In genomic region chr22:29912605-29913398, GRCh38 we compare ENCODE assay signal across 10 cellular contexts. TPM values are rescaled to one million over a fixed set of nuclear protein-coding genes. Genes with fewer than 3 reads are reported as not detected.
DNase-seq lines count a peak whose midpoint lies in the region; ATAC-seq and TF ChIP-seq lines count a peak whose summit lies in the region.
"Had no signal": no experiment of that assay in that cellular context is flagged by ENCODE, and none has a peak within 500 bp of the region (broad histone marks: within the 10 kb centered on the region; RNA-seq: fewer than 3 reads in every experiment).

No MANE protein-coding gene starts in this region.

- CTCF ChIA-PET in HEK293 (lab: Yijun Ruan, JAX), result interaction anchor here (0.6 to 1.1 kb wide), 4 partner anchors 10 to 176 kb away, joined by 3 to 5 read pairs (median 4); no protein-coding TSS in a partner anchor

- POLR2A ChIA-PET in HEK293 (lab: Yijun Ruan, JAX), result interaction anchor here (0.8 kb wide), 1 partner anchor 146 kb away, joined by 3 read pairs; the partner anchor contains the start of genes UQCR10 and ZMAT5

- ATAC-seq in upper lobe of right lung, result peak; percentile 63
- ATAC-seq: GM12878 had no signal

- peak overlapping the region; percentile 27; the same call in 1 of the 2 replicates for H3K27ac ChIP-seq in HEK293 (ENCODE audit: extremely low read depth, low read depth, low read length)
- no peak overlapping the region for H3K27ac ChIP-seq in upper lobe of right lung

- peaks cover 52% of the 10 kb centered on the region for H3K4me1 ChIP-seq in HEK293 (ENCODE audit: control insufficient read depth, insufficient read depth, low read length)
- H3K4me1 ChIP-seq in upper lobe of right lung, result peaks cover 76% of the 10 kb centered on the region

- intact Hi-C loops in upper lobe of right lung (cut with DNase I), result no loop called here

- H3K9me3 ChIP-seq in HEK293 (ENCODE audit: control insufficient read depth, insufficient read depth, low read depth, low read length), result no peaks in the 10 kb centered on the region
- H3K9me3 ChIP-seq in upper lobe of right lung, result no peaks in the 10 kb centered on the region

- H3K4me3 ChIP-seq in HEK293 (ENCODE audit: low read depth, low read length) (no peak overlapping the region), cardiac fibroblast (replicated peaks in 1 of 2; ENCODE audit: low read depth in 2 of 2, low read length in 2 of 2) (no peak overlapping the region), upper lobe of right lung (no peak overlapping the region)
- H3K4me3 ChIP-seq: GM12878 had no signal

- TF ChIP-seq CTCF in HEK293 (tag by site-specific recombination; IDR thresholded peaks at IDR 0.05) (no peak), cardiac fibroblast (IDR thresholded peaks at IDR 0.05; ENCODE audit: low read depth, low read length) (no peak), upper lobe of right lung (IDR thresholded peaks at IDR 0.05) (no peak)

- DNase-seq in cardiac fibroblast (ENCODE audit: low read depth in 2 of 2) (peak; percentile 81 to 89), iris pigment epithelial cell (ENCODE audit: low read depth) (peak; percentile 91), upper lobe of right lung (no peak), NCI-H1092 (lab: John Stamatoyannopoulos, UW) (no peak), NCI-H1694 treated with DMSO at 0.1 percent for 48 hours (lab: John Stamatoyannopoulos, UW) (no peak), amygdala (lab: John Stamatoyannopoulos, UW) (no peak)
- DNase-seq: H7, NCI-H82 had no signal

- H3K27me3 ChIP-seq in upper lobe of right lung, result no peaks in the 10 kb centered on the region

- H3K36me3 ChIP-seq in HEK293 (ENCODE audit: control insufficient read depth in 2 of 2, insufficient read depth in 1 of 2, low read length in 2 of 2), result no peaks in the 10 kb centered on the region
- H3K36me3 ChIP-seq in upper lobe of right lung, result no peaks in the 10 kb centered on the region

TF ChIP-seq in HEK293, 187 proteins besides CTCF, POLR2A, EP300 and RAD21 (continues in another document):
- TF ChIP-seq ZNF561 (tag by site-specific recombination; IDR thresholded peaks at IDR 0.05; ENCODE audit: borderline replicate concordance), result no peak
- TF ChIP-seq ZNF555 (tag by site-specific recombination; conservative IDR thresholded peaks at IDR 0.05), result no peak
- no peak for TF ChIP-seq ZSCAN23 (tag by site-specific recombination; IDR thresholded peaks at IDR 0.05)
- TF ChIP-seq ZNF692 (tag by site-specific recombination; IDR thresholded peaks at IDR 0.05), result no peak
- no peak for TF ChIP-seq ZNF585B (tag by site-specific recombination; IDR thresholded peaks at IDR 0.05)
- TF ChIP-seq ZNF341 (tag by site-specific recombination; IDR thresholded peaks at IDR 0.05; ENCODE audit: low read depth), result no peak
- no peak for TF ChIP-seq ZNF791 (tag by site-specific recombination; IDR thresholded peaks at IDR 0.05)
- TF ChIP-seq PRDM2 (tag by site-specific recombination; IDR thresholded peaks at IDR 0.05; ENCODE audit: borderline replicate concordance), result no peak
- no peak for TF ChIP-seq REPIN1 (tag by site-specific recombination; IDR thresholded peaks at IDR 0.05; ENCODE audit: low read depth)
- TF ChIP-seq GLIS2 (tag by site-specific recombination; IDR thresholded peaks at IDR 0.05), result no peak
- TF ChIP-seq ZNF302 (tag by site-specific recombination; IDR thresholded peaks at IDR 0.05; ENCODE audit: low read depth), result no peak
- no peak for TF ChIP-seq ZBTB11 (tag by site-specific recombination; conservative IDR thresholded peaks at IDR 0.05; ENCODE audit: low read depth)
- peak; percentile 79 for TF ChIP-seq ZNF121 (tag by site-specific recombination; IDR thresholded peaks at IDR 0.05)
- TF ChIP-seq ZNF830 (tag by site-specific recombination; IDR thresholded peaks at IDR 0.05; ENCODE audit: low read depth), result no peak
- no peak for TF ChIP-seq ZNF623 (tag by site-specific recombination; IDR thresholded peaks at IDR 0.05)
- TF ChIP-seq ZNF221 (tag by site-specific recombination; IDR thresholded peaks at IDR 0.05; ENCODE audit: borderline replicate concordance), result no peak

RNA-seq across cellular contexts. Expression of gene MTMR3, which starts 29.8 kb away (rescaled TPM):
- total RNA-seq in upper lobe of right lung, result 50.6 TPM

Comparison
In these comparisons a context has a peak if more than half of its experiments do, and no peak if none do; other contexts are left out.
1. DNase-seq: peak in cardiac fibroblast (2 of 2) and iris pigment epithelial cell (single experiment); none in upper lobe of right lung (single experiment), NCI-H1092 (single experiment), NCI-H1694 treated with DMSO at 0.1 percent for 48 hours (single experiment) and amygdala (0 of 56).